ENCODE assay signal across 21 cellular contexts in genomic region chr10:869171-869570, GRCh38.
DNase-seq lines count a peak whose midpoint lies in the region; ATAC-seq and TF ChIP-seq lines count a peak whose summit lies in the region.
"Had no signal": no experiment of that assay in that cellular context is flagged by ENCODE, and none has a peak within 500 bp of the region (broad histone marks: within the 10 kb centered on the region; RNA-seq: fewer than 3 reads in every experiment).

No MANE protein-coding gene starts in this region.

- in situ Hi-C loops in G401 (cut with HindIII; ENCODE audit: low sequenced_read_pairs): loop anchor here (5.0 to 10.0 kb wide), 2 partner anchors 64 to 98 kb away; no protein-coding TSS in a partner anchor

- no peaks in the 10 kb centered on the region for H3K9me3 Mint-ChIP-seq in activated naive CD4-positive, alpha-beta T cell treated with anti-CD3 and anti-CD28 coated beads, Interleukin-2, amount 50 U/mL, for 24 hours
- H3K9me3 Mint-ChIP-seq in activated naive CD4-positive, alpha-beta T cell treated with anti-CD3 and anti-CD28 coated beads, Interleukin-2, amount 50 U/mL, for 72 hours: no peaks in the 10 kb centered on the region
- no peaks in the 10 kb centered on the region for H3K9me3 Mint-ChIP-seq in CD8-positive, alpha-beta T cell
- H3K9me3 Mint-ChIP-seq in activated CD4-positive, alpha-beta memory T cell treated with anti-CD3 and anti-CD28 coated beads, Interleukin-2, amount 10 ng/mL, durations not matched to agents 7 days and 5 days: no peaks in the 10 kb centered on the region
- H3K9me3 Mint-ChIP-seq: GM23338 had no signal

- no peak overlapping the region for H3K4me3 Mint-ChIP-seq in activated naive CD4-positive, alpha-beta T cell treated with anti-CD3 and anti-CD28 coated beads, Interleukin-2, amount 50 U/mL, for 24 hours
- H3K4me3 Mint-ChIP-seq in CD8-positive, alpha-beta T cell: no peak overlapping the region
- H3K4me3 Mint-ChIP-seq in activated CD4-positive, alpha-beta memory T cell treated with anti-CD3 and anti-CD28 coated beads, Interleukin-2, amount 10 ng/mL, durations not matched to agents 7 days and 5 days: no peak overlapping the region
- H3K4me3 Mint-ChIP-seq: CD14-positive monocyte, GM23338 had no signal

- POLR2A ChIA-PET in CD8-positive, alpha-beta T cell (lab: Charles Lee): no interaction called here
- POLR2A ChIA-PET in activated CD4-positive, alpha-beta memory T cell treated with anti-CD3 and anti-CD28 coated beads, Interleukin-2, amount 10 ng/mL, durations not matched to agents 7 days and 5 days (lab: Charles Lee): no interaction called here

- H3K4me1 Mint-ChIP-seq in activated naive CD4-positive, alpha-beta T cell treated with anti-CD3 and anti-CD28 coated beads, Interleukin-2, amount 50 U/mL, for 24 hours: peaks cover 40% of the 10 kb centered on the region
- H3K4me1 Mint-ChIP-seq in CD8-positive, alpha-beta T cell (ENCODE audit: low read depth): peaks cover 40% of the 10 kb centered on the region
- peaks cover 20% of the 10 kb centered on the region for H3K4me1 Mint-ChIP-seq in activated CD4-positive, alpha-beta memory T cell treated with anti-CD3 and anti-CD28 coated beads, Interleukin-2, amount 10 ng/mL, durations not matched to agents 7 days and 5 days

- TF ChIP-seq CTCF in CD8-positive, alpha-beta T cell (IDR thresholded peaks at IDR 0.05): no peak
- no peak for TF ChIP-seq CTCF in neutrophil (IDR thresholded peaks at IDR 0.05)

- H3K9me3 ChIP-seq in CD8-positive, alpha-beta T cell (ENCODE audit: low read length): no peaks in the 10 kb centered on the region
- H3K9me3 ChIP-seq in neutrophil: no peaks in the 10 kb centered on the region
- H3K9me3 ChIP-seq: A549 had no signal

- peaks cover under 1% of the 10 kb centered on the region for H3K36me3 ChIP-seq in CD8-positive, alpha-beta T cell (ENCODE audit: insufficient read depth, low read length)
- H3K36me3 ChIP-seq in neutrophil: peaks cover 32% of the 10 kb centered on the region

- no peak overlapping the region for H3K27ac ChIP-seq in CD8-positive, alpha-beta T cell (ENCODE audit: low read depth, low read length)
- peak overlapping the region; percentile 33 for H3K27ac ChIP-seq in neutrophil
- H3K27ac ChIP-seq: A549 had no signal

- ATAC-seq in activated naive CD4-positive, alpha-beta T cell treated with anti-CD3 and anti-CD28 coated beads, Interleukin-2, amount 50 U/mL, for 72 hours: no peak
- no peak for ATAC-seq in CD8-positive, alpha-beta T cell
- ATAC-seq: A549, GM23338 had no signal

- intact Hi-C loops in CD8-positive, alpha-beta T cell (cut with DNase I, micrococcal nuclease): no loop called here

- H3K4me1 ChIP-seq in CD8-positive, alpha-beta T cell (ENCODE audit: insufficient read depth, low read length): no peaks in the 10 kb centered on the region
- peaks cover 0 to 12% of the 10 kb centered on the region in 2 experiments for H3K4me1 ChIP-seq in neutrophil (ENCODE audit: control insufficient read depth in 1 of 2, insufficient read depth in 1 of 2, low read depth in 1 of 2, low read length in 1 of 2)
- H3K4me1 ChIP-seq: A549 had no signal

- no peaks in the 10 kb centered on the region for H3K27me3 ChIP-seq in CD8-positive, alpha-beta T cell (ENCODE audit: insufficient read depth, low read length)
- no peaks in the 10 kb centered on the region for H3K27me3 ChIP-seq in neutrophil

- peaks cover 10% of the 10 kb centered on the region for H3K36me3 Mint-ChIP-seq in activated naive CD4-positive, alpha-beta T cell treated with anti-CD3 and anti-CD28 coated beads, Interleukin-2, amount 50 U/mL, for 24 hours
- H3K36me3 Mint-ChIP-seq in activated naive CD4-positive, alpha-beta T cell treated with anti-CD3 and anti-CD28 coated beads, Interleukin-2, amount 50 U/mL, for 72 hours: peaks cover 10 to 22% of the 10 kb centered on the region in 2 donors
- H3K36me3 Mint-ChIP-seq in CD8-positive, alpha-beta T cell: peaks cover 67% of the 10 kb centered on the region
- H3K36me3 Mint-ChIP-seq in activated CD4-positive, alpha-beta memory T cell treated with anti-CD3 and anti-CD28 coated beads, Interleukin-2, amount 10 ng/mL, durations not matched to agents 7 days and 5 days (ENCODE audit: low read depth): peaks cover 58% of the 10 kb centered on the region

- no peak for DNase-seq in activated naive CD4-positive, alpha-beta T cell treated with anti-CD3 and anti-CD28 coated beads, Interleukin-2, amount 50 U/mL, for 72 hours (ENCODE audit: low spot score in 2 of 2)
- no peak for DNase-seq in CD8-positive, alpha-beta T cell
- peak; percentile 11 for DNase-seq in amniotic epithelial cell (ENCODE audit: low read depth)
- DNase-seq in G401 (ENCODE audit: low spot score): no peak
- DNase-seq in activated CD4-positive, alpha-beta memory T cell treated with anti-CD3 and anti-CD28 coated beads, Interleukin-2, amount 10 ng/mL, durations not matched to agents 7 days and 5 days: no peak
- DNase-seq in Ammon's horn (ENCODE audit: low spot score): no peak
- DNase-seq: DND-41; GF-D8; KG1; NCI-H1048; NCI-H1694; NCI-H2107; NCI-H69; NK-92 treated with Interleukin-12 subunit alpha and Interleukin-12 subunit beta, amount 100 ng/mL, for 24 hours; OCI-M1; RPMI8226 had no signal

- no peak overlapping the region for H3K4me3 ChIP-seq in CD8-positive, alpha-beta T cell (ENCODE audit: low read depth, low read length)
- H3K4me3 ChIP-seq in neutrophil (ENCODE audit: low read depth in 1 of 2, low read length in 1 of 2): no peak overlapping the region
- H3K4me3 ChIP-seq: A549, GM23338 had no signal

- H3K27me3 Mint-ChIP-seq in activated naive CD4-positive, alpha-beta T cell treated with anti-CD3 and anti-CD28 coated beads, Interleukin-2, amount 50 U/mL, for 24 hours: no peaks in the 10 kb centered on the region
- H3K27me3 Mint-ChIP-seq in CD8-positive, alpha-beta T cell (ENCODE audit: low read depth): no peaks in the 10 kb centered on the region
- no peaks in the 10 kb centered on the region for H3K27me3 Mint-ChIP-seq in activated CD4-positive, alpha-beta memory T cell treated with anti-CD3 and anti-CD28 coated beads, Interleukin-2, amount 10 ng/mL, durations not matched to agents 7 days and 5 days

- peak overlapping the region; percentile 43 for H3K27ac Mint-ChIP-seq in activated naive CD4-positive, alpha-beta T cell treated with anti-CD3 and anti-CD28 coated beads, Interleukin-2, amount 50 U/mL, for 24 hours
- H3K27ac Mint-ChIP-seq in activated naive CD4-positive, alpha-beta T cell treated with anti-CD3 and anti-CD28 coated beads, Interleukin-2, amount 50 U/mL, for 72 hours: no peak overlapping the region
- peak overlapping the region; percentile 37 for H3K27ac Mint-ChIP-seq in CD8-positive, alpha-beta T cell
- no peak overlapping the region for H3K27ac Mint-ChIP-seq in activated CD4-positive, alpha-beta memory T cell treated with anti-CD3 and anti-CD28 coated beads, Interleukin-2, amount 10 ng/mL, durations not matched to agents 7 days and 5 days
- H3K27ac Mint-ChIP-seq: GM23338 had no signal

- CTCF ChIA-PET in CD8-positive, alpha-beta T cell (lab: Charles Lee): no interaction called here
- CTCF ChIA-PET in activated CD4-positive, alpha-beta memory T cell treated with anti-CD3 and anti-CD28 coated beads, Interleukin-2, amount 10 ng/mL, durations not matched to agents 7 days and 5 days (lab: Charles Lee): no interaction called here

Comparison
In these comparisons a context has a peak if more than half of its experiments do, and no peak if none do; other contexts are left out.
1. H3K27ac Mint-ChIP-seq: peak in activated naive CD4-positive, alpha-beta T cell treated with anti-CD3 and anti-CD28 coated beads, Interleukin-2, amount 50 U/mL, for 24 hours (single experiment) and CD8-positive, alpha-beta T cell (single experiment); none in activated naive CD4-positive, alpha-beta T cell treated with anti-CD3 and anti-CD28 coated beads, Interleukin-2, amount 50 U/mL, for 72 hours (0 of 2) and activated CD4-positive, alpha-beta memory T cell treated with anti-CD3 and anti-CD28 coated beads, Interleukin-2, amount 10 ng/mL, durations not matched to agents 7 days and 5 days (single experiment).